Comparison of ENCODE assay signal across 1 cellular context in the genomic region with DNA sequence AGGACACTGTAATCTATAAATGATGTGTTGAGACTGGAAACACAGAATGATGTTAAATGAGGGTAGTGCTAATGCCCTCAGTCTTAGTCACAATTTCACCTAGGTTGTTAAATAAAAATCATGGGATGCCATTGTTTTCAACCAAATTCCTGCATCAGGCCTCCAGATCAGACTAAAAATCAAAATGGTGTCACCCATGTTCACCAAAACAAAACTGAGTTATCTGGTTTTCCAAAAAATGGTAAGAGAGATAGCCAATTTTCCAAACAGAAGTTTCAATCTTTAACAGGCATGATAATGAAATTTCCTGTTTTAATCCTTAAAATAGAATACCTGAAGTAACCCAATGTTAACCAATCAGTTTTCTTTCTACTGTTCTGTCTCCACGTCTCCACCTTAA.
TF ChIP-seq lines count a peak whose summit lies in the region.

No MANE protein-coding gene starts in this region.

TF ChIP-seq in K562, 482 proteins besides CTCF, POLR2A, EP300 and RAD21 (continued from another document and continues in another):
- no peak for TF ChIP-seq EP400 (IDR thresholded peaks at IDR 0.05)
- no peak for TF ChIP-seq ZNF561 (CRISPR knock-in tag; conservative IDR thresholded peaks at IDR 0.05)
- TF ChIP-seq, protein P1, sequence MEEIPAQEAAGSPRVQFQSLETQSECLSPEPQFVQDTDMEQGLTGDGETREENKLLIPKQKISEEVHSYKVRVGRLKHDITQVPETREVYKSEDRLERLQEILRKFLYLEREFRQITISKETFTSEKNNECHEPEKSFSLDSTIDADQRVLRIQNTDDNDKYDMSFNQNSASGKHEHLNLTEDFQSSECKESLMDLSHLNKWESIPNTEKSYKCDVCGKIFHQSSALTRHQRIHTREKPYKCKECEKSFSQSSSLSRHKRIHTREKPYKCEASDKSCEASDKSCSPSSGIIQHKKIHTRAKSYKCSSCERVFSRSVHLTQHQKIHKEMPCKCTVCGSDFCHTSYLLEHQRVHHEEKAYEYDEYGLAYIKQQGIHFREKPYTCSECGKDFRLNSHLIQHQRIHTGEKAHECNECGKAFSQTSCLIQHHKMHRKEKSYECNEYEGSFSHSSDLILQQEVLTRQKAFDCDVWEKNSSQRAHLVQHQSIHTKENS (CRISPR knock-in tag; IDR thresholded peaks at IDR 0.05), result no peak
- TF ChIP-seq TCF3 (CRISPR knock-in tag; IDR thresholded peaks at IDR 0.05), result no peak
- TF ChIP-seq HDAC8 (tag; IDR thresholded peaks at IDR 0.05), result 0 out of 2 replicates have a peak, but pooled peaks have one; percentile 57
- TF ChIP-seq, protein P2, sequence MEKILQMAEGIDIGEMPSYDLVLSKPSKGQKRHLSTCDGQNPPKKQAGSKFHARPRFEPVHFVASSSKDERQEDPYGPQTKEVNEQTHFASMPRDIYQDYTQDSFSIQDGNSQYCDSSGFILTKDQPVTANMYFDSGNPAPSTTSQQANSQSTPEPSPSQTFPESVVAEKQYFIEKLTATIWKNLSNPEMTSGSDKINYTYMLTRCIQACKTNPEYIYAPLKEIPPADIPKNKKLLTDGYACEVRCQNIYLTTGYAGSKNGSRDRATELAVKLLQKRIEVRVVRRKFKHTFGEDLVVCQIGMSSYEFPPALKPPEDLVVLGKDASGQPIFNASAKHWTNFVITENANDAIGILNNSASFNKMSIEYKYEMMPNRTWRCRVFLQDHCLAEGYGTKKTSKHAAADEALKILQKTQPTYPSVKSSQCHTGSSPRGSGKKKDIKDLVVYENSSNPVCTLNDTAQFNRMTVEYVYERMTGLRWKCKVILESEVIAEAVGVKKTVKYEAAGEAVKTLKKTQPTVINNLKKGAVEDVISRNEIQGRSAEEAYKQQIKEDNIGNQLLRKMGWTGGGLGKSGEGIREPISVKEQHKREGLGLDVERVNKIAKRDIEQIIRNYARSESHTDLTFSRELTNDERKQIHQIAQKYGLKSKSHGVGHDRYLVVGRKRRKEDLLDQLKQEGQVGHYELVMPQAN (IDR thresholded peaks at IDR 0.05; ENCODE audit: borderline replicate concordance), result no peak
- TF ChIP-seq, protein P3, sequence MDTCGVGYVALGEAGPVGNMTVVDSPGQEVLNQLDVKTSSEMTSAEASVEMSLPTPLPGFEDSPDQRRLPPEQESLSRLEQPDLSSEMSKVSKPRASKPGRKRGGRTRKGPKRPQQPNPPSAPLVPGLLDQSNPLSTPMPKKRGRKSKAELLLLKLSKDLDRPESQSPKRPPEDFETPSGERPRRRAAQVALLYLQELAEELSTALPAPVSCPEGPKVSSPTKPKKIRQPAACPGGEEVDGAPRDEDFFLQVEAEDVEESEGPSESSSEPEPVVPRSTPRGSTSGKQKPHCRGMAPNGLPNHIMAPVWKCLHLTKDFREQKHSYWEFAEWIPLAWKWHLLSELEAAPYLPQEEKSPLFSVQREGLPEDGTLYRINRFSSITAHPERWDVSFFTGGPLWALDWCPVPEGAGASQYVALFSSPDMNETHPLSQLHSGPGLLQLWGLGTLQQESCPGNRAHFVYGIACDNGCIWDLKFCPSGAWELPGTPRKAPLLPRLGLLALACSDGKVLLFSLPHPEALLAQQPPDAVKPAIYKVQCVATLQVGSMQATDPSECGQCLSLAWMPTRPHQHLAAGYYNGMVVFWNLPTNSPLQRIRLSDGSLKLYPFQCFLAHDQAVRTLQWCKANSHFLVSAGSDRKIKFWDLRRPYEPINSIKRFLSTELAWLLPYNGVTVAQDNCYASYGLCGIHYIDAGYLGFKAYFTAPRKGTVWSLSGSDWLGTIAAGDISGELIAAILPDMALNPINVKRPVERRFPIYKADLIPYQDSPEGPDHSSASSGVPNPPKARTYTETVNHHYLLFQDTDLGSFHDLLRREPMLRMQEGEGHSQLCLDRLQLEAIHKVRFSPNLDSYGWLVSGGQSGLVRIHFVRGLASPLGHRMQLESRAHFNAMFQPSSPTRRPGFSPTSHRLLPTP (IDR thresholded peaks at IDR 0.05; ENCODE audit: borderline replicate concordance, extremely low read depth, insufficient read length), result no peak
- TF ChIP-seq PTRF (tag; IDR thresholded peaks at IDR 0.05), result peak; percentile 82
- TF ChIP-seq SRF (CRISPR knock-in tag; IDR thresholded peaks at IDR 0.05), result no peak
- TF ChIP-seq FOXJ3 (CRISPR knock-in tag; IDR thresholded peaks at IDR 0.05), result no peak
- no peak for TF ChIP-seq E2F3 (CRISPR knock-in tag; IDR thresholded peaks at IDR 0.05)
- no peak for TF ChIP-seq ZNF79 (CRISPR knock-in tag; IDR thresholded peaks at IDR 0.05; ENCODE audit: low read depth)
- TF ChIP-seq, protein P4, sequence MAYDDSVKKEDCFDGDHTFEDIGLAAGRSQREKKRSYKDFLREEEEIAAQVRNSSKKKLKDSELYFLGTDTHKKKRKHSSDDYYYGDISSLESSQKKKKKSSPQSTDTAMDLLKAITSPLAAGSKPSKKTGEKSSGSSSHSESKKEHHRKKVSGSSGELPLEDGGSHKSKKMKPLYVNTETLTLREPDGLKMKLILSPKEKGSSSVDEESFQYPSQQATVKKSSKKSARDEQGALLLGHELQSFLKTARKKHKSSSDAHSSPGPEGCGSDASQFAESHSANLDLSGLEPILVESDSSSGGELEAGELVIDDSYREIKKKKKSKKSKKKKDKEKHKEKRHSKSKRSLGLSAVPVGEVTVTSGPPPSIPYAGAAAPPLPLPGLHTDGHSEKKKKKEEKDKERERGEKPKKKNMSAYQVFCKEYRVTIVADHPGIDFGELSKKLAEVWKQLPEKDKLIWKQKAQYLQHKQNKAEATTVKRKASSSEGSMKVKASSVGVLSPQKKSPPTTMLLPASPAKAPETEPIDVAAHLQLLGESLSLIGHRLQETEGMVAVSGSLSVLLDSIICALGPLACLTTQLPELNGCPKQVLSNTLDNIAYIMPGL (CRISPR knock-in tag; IDR thresholded peaks at IDR 0.05), result no peak
- no peak for TF ChIP-seq BRD9 (IDR thresholded peaks at IDR 0.05; ENCODE audit: low read depth, partially characterized antibody)
- TF ChIP-seq, protein P5, sequence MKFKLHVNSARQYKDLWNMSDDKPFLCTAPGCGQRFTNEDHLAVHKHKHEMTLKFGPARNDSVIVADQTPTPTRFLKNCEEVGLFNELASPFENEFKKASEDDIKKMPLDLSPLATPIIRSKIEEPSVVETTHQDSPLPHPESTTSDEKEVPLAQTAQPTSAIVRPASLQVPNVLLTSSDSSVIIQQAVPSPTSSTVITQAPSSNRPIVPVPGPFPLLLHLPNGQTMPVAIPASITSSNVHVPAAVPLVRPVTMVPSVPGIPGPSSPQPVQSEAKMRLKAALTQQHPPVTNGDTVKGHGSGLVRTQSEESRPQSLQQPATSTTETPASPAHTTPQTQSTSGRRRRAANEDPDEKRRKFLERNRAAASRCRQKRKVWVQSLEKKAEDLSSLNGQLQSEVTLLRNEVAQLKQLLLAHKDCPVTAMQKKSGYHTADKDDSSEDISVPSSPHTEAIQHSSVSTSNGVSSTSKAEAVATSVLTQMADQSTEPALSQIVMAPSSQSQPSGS (CRISPR knock-in tag; IDR thresholded peaks at IDR 0.05), result no peak
- TF ChIP-seq FOXK2 (conservative IDR thresholded peaks at IDR 0.05 in 1 of 2, IDR thresholded peaks at IDR 0.05 in 1 of 2; ENCODE audit: low read depth in 2 of 2), result no peak
- TF ChIP-seq ARID1B (IDR thresholded peaks at IDR 0.05), result no peak
- no peak for TF ChIP-seq NFE2L1 (tag; IDR thresholded peaks at IDR 0.05; ENCODE audit: borderline replicate concordance, low read depth)
- TF ChIP-seq ERF (CRISPR knock-in tag; IDR thresholded peaks at IDR 0.05), result no peak
- no peak for TF ChIP-seq CREM (IDR thresholded peaks at IDR 0.05; ENCODE audit: low read depth)
- no peak for TF ChIP-seq TEAD2 (tag; IDR thresholded peaks at IDR 0.05)
- TF ChIP-seq MEF2A (IDR thresholded peaks at IDR 0.05; ENCODE audit: control insufficient read depth, low read depth, low read length), result no peak
- TF ChIP-seq, protein P6, sequence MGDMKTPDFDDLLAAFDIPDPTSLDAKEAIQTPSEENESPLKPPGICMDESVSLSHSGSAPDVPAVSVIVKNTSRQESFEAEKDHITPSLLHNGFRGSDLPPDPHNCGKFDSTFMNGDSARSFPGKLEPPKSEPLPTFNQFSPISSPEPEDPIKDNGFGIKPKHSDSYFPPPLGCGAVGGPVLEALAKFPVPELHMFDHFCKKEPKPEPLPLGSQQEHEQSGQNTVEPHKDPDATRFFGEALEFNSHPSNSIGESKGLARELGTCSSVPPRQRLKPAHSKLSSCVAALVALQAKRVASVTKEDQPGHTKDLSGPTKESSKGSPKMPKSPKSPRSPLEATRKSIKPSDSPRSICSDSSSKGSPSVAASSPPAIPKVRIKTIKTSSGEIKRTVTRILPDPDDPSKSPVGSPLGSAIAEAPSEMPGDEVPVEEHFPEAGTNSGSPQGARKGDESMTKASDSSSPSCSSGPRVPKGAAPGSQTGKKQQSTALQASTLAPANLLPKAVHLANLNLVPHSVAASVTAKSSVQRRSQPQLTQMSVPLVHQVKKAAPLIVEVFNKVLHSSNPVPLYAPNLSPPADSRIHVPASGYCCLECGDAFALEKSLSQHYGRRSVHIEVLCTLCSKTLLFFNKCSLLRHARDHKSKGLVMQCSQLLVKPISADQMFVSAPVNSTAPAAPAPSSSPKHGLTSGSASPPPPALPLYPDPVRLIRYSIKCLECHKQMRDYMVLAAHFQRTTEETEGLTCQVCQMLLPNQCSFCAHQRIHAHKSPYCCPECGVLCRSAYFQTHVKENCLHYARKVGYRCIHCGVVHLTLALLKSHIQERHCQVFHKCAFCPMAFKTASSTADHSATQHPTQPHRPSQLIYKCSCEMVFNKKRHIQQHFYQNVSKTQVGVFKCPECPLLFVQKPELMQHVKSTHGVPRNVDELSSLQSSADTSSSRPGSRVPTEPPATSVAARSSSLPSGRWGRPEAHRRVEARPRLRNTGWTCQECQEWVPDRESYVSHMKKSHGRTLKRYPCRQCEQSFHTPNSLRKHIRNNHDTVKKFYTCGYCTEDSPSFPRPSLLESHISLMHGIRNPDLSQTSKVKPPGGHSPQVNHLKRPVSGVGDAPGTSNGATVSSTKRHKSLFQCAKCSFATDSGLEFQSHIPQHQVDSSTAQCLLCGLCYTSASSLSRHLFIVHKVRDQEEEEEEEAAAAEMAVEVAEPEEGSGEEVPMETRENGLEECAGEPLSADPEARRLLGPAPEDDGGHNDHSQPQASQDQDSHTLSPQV (IDR thresholded peaks at IDR 0.05), result peak; percentile 94
- TF ChIP-seq HMG20A (CRISPR knock-in tag; conservative IDR thresholded peaks at IDR 0.05), result no peak
- TF ChIP-seq RBM25 (IDR thresholded peaks at IDR 0.05; ENCODE audit: low read depth, low read length, severe bottlenecking), result no peak
- no peak for TF ChIP-seq LEF1 (IDR thresholded peaks at IDR 0.05)
- TF ChIP-seq ZNF282 (CRISPR knock-in tag; IDR thresholded peaks at IDR 0.05), result no peak
- no peak for TF ChIP-seq GATAD2B (IDR thresholded peaks at IDR 0.05; ENCODE audit: borderline replicate concordance)
- TF ChIP-seq ESRRA (IDR thresholded peaks at IDR 0.05; ENCODE audit: borderline replicate concordance, low read depth), result no peak
- TF ChIP-seq SP1 (CRISPR knock-in tag; IDR thresholded peaks at IDR 0.05), result no peak
- TF ChIP-seq ZNF165 (CRISPR knock-in tag; IDR thresholded peaks at IDR 0.05; ENCODE audit: borderline replicate concordance), result no peak
- TF ChIP-seq, protein P7, sequence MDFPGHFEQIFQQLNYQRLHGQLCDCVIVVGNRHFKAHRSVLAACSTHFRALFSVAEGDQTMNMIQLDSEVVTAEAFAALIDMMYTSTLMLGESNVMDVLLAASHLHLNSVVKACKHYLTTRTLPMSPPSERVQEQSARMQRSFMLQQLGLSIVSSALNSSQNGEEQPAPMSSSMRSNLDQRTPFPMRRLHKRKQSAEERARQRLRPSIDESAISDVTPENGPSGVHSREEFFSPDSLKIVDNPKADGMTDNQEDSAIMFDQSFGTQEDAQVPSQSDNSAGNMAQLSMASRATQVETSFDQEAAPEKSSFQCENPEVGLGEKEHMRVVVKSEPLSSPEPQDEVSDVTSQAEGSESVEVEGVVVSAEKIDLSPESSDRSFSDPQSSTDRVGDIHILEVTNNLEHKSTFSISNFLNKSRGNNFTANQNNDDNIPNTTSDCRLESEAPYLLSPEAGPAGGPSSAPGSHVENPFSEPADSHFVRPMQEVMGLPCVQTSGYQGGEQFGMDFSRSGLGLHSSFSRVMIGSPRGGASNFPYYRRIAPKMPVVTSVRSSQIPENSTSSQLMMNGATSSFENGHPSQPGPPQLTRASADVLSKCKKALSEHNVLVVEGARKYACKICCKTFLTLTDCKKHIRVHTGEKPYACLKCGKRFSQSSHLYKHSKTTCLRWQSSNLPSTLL (IDR thresholded peaks at IDR 0.05), result no peak
- TF ChIP-seq, protein P8, sequence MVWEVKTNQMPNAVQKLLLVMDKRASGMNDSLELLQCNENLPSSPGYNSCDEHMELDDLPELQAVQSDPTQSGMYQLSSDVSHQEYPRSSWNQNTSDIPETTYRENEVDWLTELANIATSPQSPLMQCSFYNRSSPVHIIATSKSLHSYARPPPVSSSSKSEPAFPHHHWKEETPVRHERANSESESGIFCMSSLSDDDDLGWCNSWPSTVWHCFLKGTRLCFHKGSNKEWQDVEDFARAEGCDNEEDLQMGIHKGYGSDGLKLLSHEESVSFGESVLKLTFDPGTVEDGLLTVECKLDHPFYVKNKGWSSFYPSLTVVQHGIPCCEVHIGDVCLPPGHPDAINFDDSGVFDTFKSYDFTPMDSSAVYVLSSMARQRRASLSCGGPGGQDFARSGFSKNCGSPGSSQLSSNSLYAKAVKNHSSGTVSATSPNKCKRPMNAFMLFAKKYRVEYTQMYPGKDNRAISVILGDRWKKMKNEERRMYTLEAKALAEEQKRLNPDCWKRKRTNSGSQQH (CRISPR knock-in tag; IDR thresholded peaks at IDR 0.05), result no peak
- no peak for TF ChIP-seq MYC (IDR thresholded peaks at IDR 0.05; ENCODE audit: low read depth, low read length)
- TF ChIP-seq MYC (CRISPR knock-in tag; IDR thresholded peaks at IDR 0.05; ENCODE audit: borderline replicate concordance, low read depth), result no peak
- TF ChIP-seq, protein P9, sequence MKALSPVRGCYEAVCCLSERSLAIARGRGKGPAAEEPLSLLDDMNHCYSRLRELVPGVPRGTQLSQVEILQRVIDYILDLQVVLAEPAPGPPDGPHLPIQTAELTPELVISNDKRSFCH (CRISPR knock-in tag; IDR thresholded peaks at IDR 0.05), result no peak; the same call in 1 of the 2 replicates
- TF ChIP-seq, protein P9 (tag; IDR thresholded peaks at IDR 0.05), result peak; percentile 53; the same call in 1 of the 2 replicates
- no peak for TF ChIP-seq ZNF3 (CRISPR knock-in tag; IDR thresholded peaks at IDR 0.05)
- no peak for TF ChIP-seq HDAC2 (IDR thresholded peaks at IDR 0.05)
- no peak for TF ChIP-seq NFRKB (IDR thresholded peaks at IDR 0.05; ENCODE audit: low read depth)
- no peak for TF ChIP-seq SRSF9 (IDR thresholded peaks at IDR 0.05; ENCODE audit: borderline replicate concordance, low read depth, low read length)
- no peak for TF ChIP-seq GTF2E2 (tag; IDR thresholded peaks at IDR 0.05)
- TF ChIP-seq ZKSCAN3 (CRISPR knock-in tag; IDR thresholded peaks at IDR 0.05), result no peak
- TF ChIP-seq ZNF354B (CRISPR knock-in tag; IDR thresholded peaks at IDR 0.05), result no peak
- TF ChIP-seq, protein P10, sequence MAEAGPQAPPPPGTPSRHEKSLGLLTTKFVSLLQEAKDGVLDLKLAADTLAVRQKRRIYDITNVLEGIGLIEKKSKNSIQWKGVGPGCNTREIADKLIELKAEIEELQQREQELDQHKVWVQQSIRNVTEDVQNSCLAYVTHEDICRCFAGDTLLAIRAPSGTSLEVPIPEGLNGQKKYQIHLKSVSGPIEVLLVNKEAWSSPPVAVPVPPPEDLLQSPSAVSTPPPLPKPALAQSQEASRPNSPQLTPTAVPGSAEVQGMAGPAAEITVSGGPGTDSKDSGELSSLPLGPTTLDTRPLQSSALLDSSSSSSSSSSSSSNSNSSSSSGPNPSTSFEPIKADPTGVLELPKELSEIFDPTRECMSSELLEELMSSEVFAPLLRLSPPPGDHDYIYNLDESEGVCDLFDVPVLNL (CRISPR knock-in tag; IDR thresholded peaks at IDR 0.05; ENCODE audit: low read depth), result no peak
- no peak for TF ChIP-seq MAFF (IDR thresholded peaks at IDR 0.05; ENCODE audit: low read length)
- peak; percentile 81 for TF ChIP-seq MECOM (CRISPR knock-in tag; IDR thresholded peaks at IDR 0.05)
- no peak for TF ChIP-seq POLR2H (tag; IDR thresholded peaks at IDR 0.05; ENCODE audit: low read depth)
